9 cellular contexts compared by ENCODE assay signal in the genomic region with DNA sequence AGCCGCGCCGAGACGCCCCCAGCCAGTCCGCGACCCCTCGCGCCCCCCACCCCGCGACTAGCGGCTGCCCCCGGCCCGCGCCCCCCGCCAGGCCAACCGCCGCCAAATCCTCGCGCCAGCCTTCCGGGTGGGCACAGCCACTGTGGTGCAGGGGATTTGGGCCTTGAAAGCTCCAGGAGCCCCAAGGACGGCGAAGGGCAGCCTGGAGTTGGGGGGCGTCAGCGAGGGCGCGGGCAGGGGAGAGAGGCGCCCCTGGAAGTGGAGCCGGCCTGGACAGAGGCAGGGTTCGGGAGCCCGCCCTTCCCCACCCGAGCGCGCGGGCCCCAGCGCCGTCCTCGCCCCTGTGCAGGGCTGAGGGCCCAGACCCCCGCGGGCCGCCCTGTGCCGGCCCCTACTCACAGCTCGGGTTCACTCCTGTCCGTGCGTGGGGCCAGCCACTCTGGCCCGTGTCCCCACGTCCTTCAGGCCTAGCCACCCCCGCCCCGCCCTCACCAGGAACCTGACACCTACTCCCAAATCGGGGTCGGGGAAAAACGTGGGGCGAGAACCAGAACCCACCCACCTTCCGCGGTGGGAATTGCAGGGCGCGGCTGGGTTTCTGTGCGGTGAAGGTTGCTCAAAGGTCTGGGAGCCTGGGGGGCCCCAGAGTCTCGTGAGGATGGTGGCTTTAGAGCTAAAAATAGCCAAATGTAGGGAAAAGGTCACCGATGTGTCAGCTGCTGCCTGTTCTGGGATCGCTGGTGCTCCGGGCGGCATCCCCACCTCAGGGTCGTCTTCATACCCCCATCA. TPM values are rescaled to one million over a fixed set of nuclear protein-coding genes. Genes with fewer than 3 reads are reported as not detected.
DNase-seq lines count a peak whose midpoint lies in the region; ATAC-seq lines count a peak whose summit lies in the region.
"Had no signal": no experiment of that assay in that cellular context is flagged by ENCODE, and none has a peak within 500 bp of the region (broad histone marks: within the 10 kb centered on the region; RNA-seq: fewer than 3 reads in every experiment).

Gene CPT1B, minus strand, starts transcription at position 441 of the 789 bp plus-strand sequence. CDS start 512 bp downstream, outside the sequence.

- no peaks in the 10 kb centered on the region for H3K36me3 Mint-ChIP-seq in activated naive CD8-positive, alpha-beta T cell
- peaks cover 5% of the 10 kb centered on the region for H3K36me3 Mint-ChIP-seq in activated naive CD8-positive, alpha-beta T cell treated with anti-CD3 and anti-CD28 coated beads, Interleukin-2, amount 50 U/mL, for 24 hours (ENCODE audit: low read depth)
- peaks cover 0 to 22% (median 4%) of the 10 kb centered on the region in 3 donors for H3K36me3 Mint-ChIP-seq in naive thymus-derived CD8-positive, alpha-beta T cell

- no peak for ATAC-seq in activated naive CD8-positive, alpha-beta T cell treated with anti-CD3 and anti-CD28 coated beads, Interleukin-2, amount 50 U/mL, for 24 hours
- no peak for ATAC-seq in esophagus mucosa
- ATAC-seq in naive thymus-derived CD8-positive, alpha-beta T cell = no peak

- no peak within 1 kb of the TSS for H3K27ac Mint-ChIP-seq in activated naive CD8-positive, alpha-beta T cell
- H3K27ac Mint-ChIP-seq in activated naive CD8-positive, alpha-beta T cell treated with anti-CD3 and anti-CD28 coated beads, Interleukin-2, amount 50 U/mL, for 24 hours = no peak within 1 kb of the TSS
- peak within 1 kb of the TSS in 3 of 10 donors; percentile 26 to 72 (median 34) for H3K27ac Mint-ChIP-seq in naive thymus-derived CD8-positive, alpha-beta T cell
- H3K27ac Mint-ChIP-seq: memory B cell had no signal

- no peak for DNase-seq in activated naive CD8-positive, alpha-beta T cell treated with anti-CD3 and anti-CD28 coated beads, Interleukin-2, amount 50 U/mL, for 24 hours
- DNase-seq in naive thymus-derived CD8-positive, alpha-beta T cell = no peak
- no peak for DNase-seq in ureter (ENCODE audit: low spot score)
- DNase-seq in foreskin melanocyte = no peak
- DNase-seq in NCI-H69 (lab: John Stamatoyannopoulos, UW) = no peak
- DNase-seq in cerebellar cortex (ENCODE audit: low spot score) = no peak

- H3K4me3 Mint-ChIP-seq in activated naive CD8-positive, alpha-beta T cell = peak within 1 kb of the TSS; percentile 17
- H3K4me3 Mint-ChIP-seq in activated naive CD8-positive, alpha-beta T cell treated with anti-CD3 and anti-CD28 coated beads, Interleukin-2, amount 50 U/mL, for 24 hours = no peak within 1 kb of the TSS
- H3K4me3 Mint-ChIP-seq in naive thymus-derived CD8-positive, alpha-beta T cell = peak within 1 kb of the TSS in 9 of 10 donors; percentile 15 to 61 (median 56)
- H3K4me3 Mint-ChIP-seq: memory B cell had no signal

- H3K4me1 Mint-ChIP-seq in activated naive CD8-positive, alpha-beta T cell (ENCODE audit: low read depth) = peaks cover 17% of the 10 kb centered on the region
- peaks cover 23% of the 10 kb centered on the region for H3K4me1 Mint-ChIP-seq in activated naive CD8-positive, alpha-beta T cell treated with anti-CD3 and anti-CD28 coated beads, Interleukin-2, amount 50 U/mL, for 24 hours
- H3K4me1 Mint-ChIP-seq in naive thymus-derived CD8-positive, alpha-beta T cell = peaks cover 8 to 37% (median 32%) of the 10 kb centered on the region in 4 donors

- no peaks in the 10 kb centered on the region for H3K27me3 Mint-ChIP-seq in activated naive CD8-positive, alpha-beta T cell
- H3K27me3 Mint-ChIP-seq in activated naive CD8-positive, alpha-beta T cell treated with anti-CD3 and anti-CD28 coated beads, Interleukin-2, amount 50 U/mL, for 24 hours = no peaks in the 10 kb centered on the region
- H3K27me3 Mint-ChIP-seq in naive thymus-derived CD8-positive, alpha-beta T cell = no peaks in the 10 kb centered on the region
- H3K27me3 Mint-ChIP-seq: memory B cell had no signal

- H3K9me3 Mint-ChIP-seq in activated naive CD8-positive, alpha-beta T cell (ENCODE audit: low read depth) = no peaks in the 10 kb centered on the region
- H3K9me3 Mint-ChIP-seq in activated naive CD8-positive, alpha-beta T cell treated with anti-CD3 and anti-CD28 coated beads, Interleukin-2, amount 50 U/mL, for 24 hours = no peaks in the 10 kb centered on the region
- H3K9me3 Mint-ChIP-seq in naive thymus-derived CD8-positive, alpha-beta T cell = no peaks in the 10 kb centered on the region
- H3K9me3 Mint-ChIP-seq: memory B cell had no signal

- POLR2A ChIA-PET in naive thymus-derived CD8-positive, alpha-beta T cell (lab: Charles Lee) = interaction anchor here (0.6 to 3.2 kb wide), 7 partner anchors 9 to 219 kb away, joined by 3 to 26 read pairs (median 4); partner anchors contain the start of gene SYCE3

RNA-seq across cellular contexts. Expression of gene CPT1B, which starts in this region (rescaled TPM):
- total RNA-seq in esophagus mucosa (12.1 TPM), ureter (62.3 TPM)
- 10 to 100 TPM; 94.7 to 97.5 TPM for total RNA-seq in naive thymus-derived CD8-positive, alpha-beta T cell
- 1 to 10 TPM in 1 of 3 donors, under 1 TPM in 1, not detected in 1; 0.23 to 1.3 TPM for polyA plus RNA-seq in naive thymus-derived CD8-positive, alpha-beta T cell
